In the genomic region with DNA sequence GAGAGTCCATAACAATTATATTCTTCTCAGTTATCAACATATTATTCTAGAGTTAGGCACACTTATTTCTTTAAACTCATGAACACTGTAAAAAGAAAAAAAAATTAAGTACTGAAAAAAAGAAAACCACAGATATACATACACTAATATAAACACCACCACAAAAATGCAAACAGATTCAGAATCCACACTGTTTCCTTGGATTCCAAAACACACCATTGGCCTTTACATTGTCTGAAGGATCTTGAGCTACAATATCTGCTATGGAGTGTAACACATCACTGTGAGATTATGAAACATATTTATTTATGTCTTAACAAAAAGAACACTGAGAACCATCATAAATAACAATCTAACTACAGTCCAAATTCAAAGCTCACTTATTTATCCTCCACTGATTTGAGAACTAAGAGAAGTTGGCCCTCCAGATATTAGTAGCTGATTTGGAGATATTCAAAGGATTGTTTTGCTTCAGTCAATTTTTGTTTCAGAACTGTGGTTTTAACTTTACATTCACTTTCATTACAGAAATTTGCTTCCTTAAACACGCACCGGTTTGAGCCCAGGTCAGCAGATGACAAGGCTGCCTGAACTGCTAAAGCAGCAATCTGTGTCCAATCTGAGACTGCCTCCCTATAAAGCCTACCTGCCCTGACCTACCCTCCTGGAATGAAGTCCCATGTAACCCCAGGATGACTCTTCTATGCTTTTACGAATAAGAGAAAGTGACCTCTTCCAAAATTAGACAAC, we compare ENCODE assay signal across 9 cellular contexts. TPM values are rescaled to one million over a fixed set of nuclear protein-coding genes. Genes with fewer than 3 reads are reported as not detected.
A peak's percentile ranks its signal among the peaks of the same experiment; 100 is the strongest.
DNase-seq lines count a peak whose midpoint lies in the region; ATAC-seq, FAIRE-seq and TF ChIP-seq lines count a peak whose summit lies in the region.
"Had no signal": no experiment of that assay in that cellular context is flagged by ENCODE, and none has a peak within 500 bp of the region (broad histone marks: within the 10 kb centered on the region; RNA-seq: fewer than 3 reads in every experiment).

No MANE protein-coding gene starts in this region.

- peaks cover 13% of the 10 kb centered on the region for H3K4me1 ChIP-seq in MM.1S (ENCODE audit: low read length)
- no peaks in the 10 kb centered on the region for H3K4me1 ChIP-seq in endocrine pancreas (ENCODE audit: control insufficient read depth, insufficient read depth, low read length)

- no peaks in the 10 kb centered on the region for H3K36me3 ChIP-seq in MM.1S (replicated peaks; ENCODE audit: insufficient read depth, low read length)
- no peaks in the 10 kb centered on the region for H3K36me3 ChIP-seq in endocrine pancreas (ENCODE audit: control insufficient read depth, insufficient read depth, low read length)

- H3K9ac ChIP-seq in MM.1S (ENCODE audit: low read length) (no peak overlapping the region), endocrine pancreas (ENCODE audit: control insufficient read depth, insufficient read depth, low read length) (no peak overlapping the region)

- peak; percentile 70 for ATAC-seq in GM21825 (IDR thresholded peaks at IDR 0.05; ENCODE audit: unreplicated experiment)

- no peaks in the 10 kb centered on the region for H4K20me1 ChIP-seq in MM.1S (ENCODE audit: insufficient read depth, low read length)

- no peaks in the 10 kb centered on the region for H3K9me2 ChIP-seq in MM.1S (replicated peaks; ENCODE audit: insufficient read depth, low read length)

- TF ChIP-seq CTCF in MM.1S (IDR thresholded peaks at IDR 0.05; ENCODE audit: low read length), result no peak

- H3K4me3 ChIP-seq in MM.1S (ENCODE audit: low read length) (peak overlapping the region; percentile 69), endocrine pancreas (ENCODE audit: control insufficient read depth, insufficient read depth, low read length) (peak overlapping the region; percentile 76)

- peak overlapping the region; percentile 98 for H3K4me2 ChIP-seq in MM.1S (ENCODE audit: low read depth, low read length)

- H3K9me3 ChIP-seq in MM.1S (replicated peaks; ENCODE audit: insufficient read depth, low read length) (no peaks in the 10 kb centered on the region), endocrine pancreas (ENCODE audit: control insufficient read depth, low read length) (no peaks in the 10 kb centered on the region)

- peaks cover 12% of the 10 kb centered on the region; the same call in 1 of the 2 replicates for H3F3A ChIP-seq in MM.1S (ENCODE audit: insufficient read depth, low read length)

- no peaks in the 10 kb centered on the region for H3K79me2 ChIP-seq in MM.1S (ENCODE audit: low read length)

- no peak overlapping the region for H3K27ac ChIP-seq in MM.1S (ENCODE audit: low read length)

- FAIRE-seq in GM18507 (lab: Jason Lieb, UNC), result peak; percentile 81
- FAIRE-seq in urothelium cell line (lab: Jason Lieb, UNC), result peak; percentile 42

- DNase-seq in GM18507 (ENCODE audit: extremely low spot score, insufficient read length, low read depth) (peak; percentile 9), MM.1S (peak; percentile 79), urothelium cell line (ENCODE audit: low spot score) (no peak), A172 (ENCODE audit: low spot score) (no peak), occipital lobe (lab: John Stamatoyannopoulos, UW) (no peak), medulla oblongata (ENCODE audit: extremely low spot score) (no peak)
- DNase-seq: IMR-90 had no signal

- no peak overlapping the region for H2AFZ ChIP-seq in MM.1S (ENCODE audit: low read length)

- H3K27me3 ChIP-seq in MM.1S (replicated peaks; ENCODE audit: insufficient read depth, low read length) (peaks cover 53% of the 10 kb centered on the region), endocrine pancreas (ENCODE audit: control insufficient read depth, insufficient read depth, low read length) (no peaks in the 10 kb centered on the region)

RNA-seq across cellular contexts. Expression of a gene that starts 47.0 kb away (rescaled TPM):
- 230 and 248 TPM in 2 replicates for total RNA-seq in A172 (2014; rRNA removed; shearing (Covaris generic))
- total RNA-seq in occipital lobe, result 21.7 TPM

Comparison
In these comparisons a context has a peak if more than half of its experiments do, and no peak if none do; other contexts are left out.
1. DNase-seq: peak in GM18507 (single experiment) and MM.1S (single experiment); none in urothelium cell line (single experiment), A172 (single experiment), occipital lobe (single experiment) and medulla oblongata (single experiment).
2. RNA of a gene that starts 47.0 kb away (total RNA-seq): 230 to 248 TPM in A172; 21.7 TPM in occipital lobe (single experiment); every median in the first group is over 10 times any median in the second.